In genomic region chr20:38434770-38435554, GRCh38 we compare ENCODE assay signal across 7 cellular contexts. TPM values are rescaled to one million over a fixed set of nuclear protein-coding genes. Genes with fewer than 3 reads are reported as not detected.
DNase-seq lines count a peak whose midpoint lies in the region; ATAC-seq, FAIRE-seq and TF ChIP-seq lines count a peak whose summit lies in the region.

TSS of gene SNHG17 (minus strand) at chr20:38435328.

- peaks cover 51% of the 10 kb centered on the region for H3K36me3 ChIP-seq in WERI-Rb-1
- peaks cover 3% of the 10 kb centered on the region for H3K36me3 ChIP-seq in breast epithelium
- peaks cover 10 to 11% of the 10 kb centered on the region in 2 donors for H3K36me3 ChIP-seq in small intestine (ENCODE audit: control insufficient read depth in 2 of 2, insufficient read depth in 2 of 2, low read length in 2 of 2)

- in situ Hi-C loops in GM13977 (cut with MboI; ENCODE audit: low pct_unique_long_range_greater_than_20kb, low sequenced_read_pairs, unreplicated experiment) = no loop called here

- peak; percentile 47 for ATAC-seq in HG03060 (IDR thresholded peaks at IDR 0.05; ENCODE audit: low read depth, unreplicated experiment)

- peak within 1 kb of the TSS; percentile 86 for H3K27ac ChIP-seq in WERI-Rb-1
- H3K27ac ChIP-seq in breast epithelium = peak within 1 kb of the TSS; percentile 78 to 93
- H3K27ac ChIP-seq in small intestine (ENCODE audit: low read depth in 1 of 2, low read length in 1 of 2) = peak within 1 kb of the TSS; percentile 61 to 72

- no peaks in the 10 kb centered on the region for H3K4me1 ChIP-seq in breast epithelium
- H3K4me1 ChIP-seq in small intestine (ENCODE audit: control insufficient read depth in 2 of 2, insufficient read depth in 1 of 2, low read depth in 1 of 2, low read length in 1 of 2) = no peaks in the 10 kb centered on the region

- peak; percentile 87 for DNase-seq in GM13977 (ENCODE audit: low spot score)
- DNase-seq in NCI-H2196 treated with DMSO at 0.1 percent for 48 hours (lab: John Stamatoyannopoulos, UW; ENCODE audit: unreplicated experiment) = peak; percentile 77
- DNase-seq in WERI-Rb-1 = peak; percentile 85
- peak; percentile 76 to 92 for DNase-seq in breast epithelium (ENCODE audit: low spot score in 2 of 2)
- peak; percentile 89 for DNase-seq in iPS-NIHi11 (ENCODE audit: low spot score)
- DNase-seq in small intestine = peak; percentile 89

- TF ChIP-seq CTCF in GM13977 (IDR thresholded peaks at IDR 0.05; ENCODE audit: extremely low read depth, insufficient read depth, missing control alignments) (peak; percentile 100), WERI-Rb-1 (IDR thresholded peaks at IDR 0.05; ENCODE audit: low read depth, low read length) (peak; percentile 99), breast epithelium (IDR thresholded peaks at IDR 0.05) (peak; percentile 97 to 100 (median 99))

- H3K27me3 ChIP-seq in WERI-Rb-1 (ENCODE audit: insufficient read depth, low read depth, severe bottlenecking) (no peaks in the 10 kb centered on the region), breast epithelium (no peaks in the 10 kb centered on the region), small intestine (ENCODE audit: control insufficient read depth in 2 of 2, insufficient read depth in 2 of 2, low read length in 2 of 2) (no peaks in the 10 kb centered on the region)

- peak; percentile 52 for TF ChIP-seq POLR2A in breast epithelium (IDR thresholded peaks at IDR 0.05)

- WGBS in small intestine, 3 donors = 0 to 1% (median 1%) methylated on average over 65 of the region's 65 CpGs

- H3K9me3 ChIP-seq in WERI-Rb-1 (ENCODE audit: severe bottlenecking) (no peaks in the 10 kb centered on the region), breast epithelium (peaks cover 0 to 6% of the 10 kb centered on the region in 2 donors), small intestine (ENCODE audit: control insufficient read depth, low read depth) (no peaks in the 10 kb centered on the region)

- H3K4me3 ChIP-seq in WERI-Rb-1 (ENCODE audit: low read depth, low read length) (peak within 1 kb of the TSS; percentile 99), breast epithelium (peak within 1 kb of the TSS; percentile 53 to 91 (median 81)), small intestine (ENCODE audit: low read depth in 1 of 2, low read length in 2 of 2) (peak within 1 kb of the TSS; percentile 72 to 94)

- FAIRE-seq in small intestine (lab: Jason Lieb, UNC) = no peak

- intact Hi-C loops in breast epithelium (cut with DNase I; ENCODE audit: low total_unique reads) = no loop called here

RNA-seq across cellular contexts. Expression of gene SNHG17, which starts in this region (rescaled TPM):
- total RNA-seq in breast epithelium = 10 to 100 TPM; 14.2 to 25.2 (median 24.6) TPM
- 10 to 100 TPM; 24.8 to 35.7 (median 35.7) TPM for polyA plus RNA-seq in small intestine

Comparison
In these comparisons a context has a peak if more than half of its experiments do, and no peak if none do; other contexts are left out.
1. Peak in every context shown above with its lines: DNase-seq, ATAC-seq, H3K4me3 ChIP-seq and H3K27ac ChIP-seq.